ENCODE assay signal across 16 cellular contexts in the genomic region with DNA sequence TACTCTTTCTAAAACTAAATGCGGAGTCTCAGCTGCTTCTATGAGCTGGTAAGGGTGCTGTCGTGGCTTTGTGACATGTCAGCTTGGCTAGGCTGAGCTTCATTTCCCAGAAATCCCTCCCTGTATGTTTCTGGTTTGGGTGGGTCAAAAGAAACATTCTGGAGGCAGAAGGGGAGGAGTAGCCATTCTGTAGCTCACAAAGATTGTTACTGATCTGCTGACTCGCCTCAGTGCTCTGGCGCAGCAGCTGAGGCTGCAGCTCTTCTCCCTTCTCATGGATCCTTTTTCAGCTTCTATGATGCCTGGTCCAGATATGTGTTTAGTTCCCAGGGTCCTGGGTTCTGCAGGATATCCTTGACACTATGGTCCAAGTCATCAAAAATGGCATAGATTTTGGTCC.
"Had no signal": no experiment of that assay in that cellular context is flagged by ENCODE, and none has a peak within 500 bp of the region (broad histone marks: within the 10 kb centered on the region; RNA-seq: fewer than 3 reads in every experiment).

No MANE protein-coding gene starts in this region.

- H3K4me1 ChIP-seq: esophagus squamous epithelium, foreskin keratinocyte, prostate gland, right lobe of liver, stomach, thyroid gland had no signal

- H3K27me3 ChIP-seq: esophagus squamous epithelium, foreskin keratinocyte, ovary, right lobe of liver, stomach, thyroid gland had no signal

- H3K9me3 ChIP-seq: esophagus squamous epithelium, ovary, prostate gland, right lobe of liver, stomach, thyroid gland had no signal

- ATAC-seq: foreskin keratinocyte; left cardiac atrium; naive thymus-derived CD8-positive, alpha-beta T cell; right lobe of liver had no signal

- H3K36me3 ChIP-seq: esophagus squamous epithelium, ovary, prostate gland, right lobe of liver, stomach, thyroid gland had no signal

- H3K27ac ChIP-seq: foreskin keratinocyte, ovary, prostate gland, right lobe of liver, stomach, thyroid gland had no signal

- H3K4me3 ChIP-seq: esophagus squamous epithelium, ovary, prostate gland, right lobe of liver, skin epidermis, stomach, thyroid gland had no signal

- DNase-seq: cerebellar nuclear complex; esophagus squamous epithelium; foreskin keratinocyte; kidney; left cardiac atrium; naive thymus-derived CD8-positive, alpha-beta T cell; nucleus accumbens; ovary; right lobe of liver; stimulated activated CD4-positive, alpha-beta T cell treated with anti-CD3 and anti-CD28 coated beads, Interleukin-12 subunit alpha, Interleukin-12 subunit beta, amount 100 ng/mL, for 4 hours; stimulated activated naive CD4-positive, alpha-beta T cell; stomach; substantia nigra; thyroid gland had no signal
